1 cellular context compared by ENCODE assay signal in genomic region chr9:223167-223566, GRCh38.
TF ChIP-seq lines count a peak whose summit lies in the region.

No MANE protein-coding gene starts in this region.

TF ChIP-seq in endothelial cell of umbilical vein, 7 proteins besides CTCF, POLR2A, EP300 and RAD21:
- no peak for TF ChIP-seq MYC (IDR thresholded peaks at IDR 0.05; ENCODE audit: low read depth, low read length)
- TF ChIP-seq FOS (IDR thresholded peaks at IDR 0.05; ENCODE audit: borderline replicate concordance, insufficient read depth, low read length) = peak; percentile 27
